In genomic region chr13:57140235-57140968, GRCh38 we compare ENCODE assay signal across 15 cellular contexts. TPM values are rescaled to one million over a fixed set of nuclear protein-coding genes. Genes with fewer than 3 reads are reported as not detected.
"Had no signal": no experiment of that assay in that cellular context is flagged by ENCODE, and none has a peak within 500 bp of the region (broad histone marks: within the 10 kb centered on the region; RNA-seq: fewer than 3 reads in every experiment).

Gene PRR20A, plus strand, starts transcription at chr13:57140918. Its CDS starts 387 bp downstream, at chr13:57141305.

RNA-seq across cellular contexts. Expression of gene PRR20A, which starts in this region (rescaled TPM):
- total RNA-seq: activated B cell treated with CpG ODN at 0.5 μM for 24 hours; activated CD4-positive, alpha-beta memory T cell treated with anti-CD3 and anti-CD28 coated beads for 36 hours; activated CD4-positive, alpha-beta memory T cell treated with anti-CD3 and anti-CD28 coated beads, Interleukin-2, amount 10 ng/mL, durations not matched to agents 7 days and 5 days; activated CD4-positive, alpha-beta T cell treated with anti-CD3 and anti-CD28 coated beads for 36 hours; activated CD4-positive, alpha-beta T cell treated with anti-CD3 and anti-CD28 coated beads, Interleukin-2, amount 10 ng/mL, durations not matched to agents 24 days and 14 days; activated CD4-positive, alpha-beta T cell treated with anti-CD3 and anti-CD28 coated beads, Interleukin-2, amount 10 ng/mL, durations not matched to agents 7 days and 5 days; activated CD8-positive, alpha-beta memory T cell treated with anti-CD3 and anti-CD28 coated beads for 36 hours; activated CD8-positive, alpha-beta memory T cell treated with anti-CD3 and anti-CD28 coated beads, Interleukin-2, amount 10 ng/mL, durations not matched to agents 7 days and 5 days; activated CD8-positive, alpha-beta T cell treated with anti-CD3 and anti-CD28 coated beads for 36 hours; activated CD8-positive, alpha-beta T cell treated with anti-CD3 and anti-CD28 coated beads, Interleukin-2, amount 10 ng/mL, durations not matched to agents 7 days and 5 days; T-cell; T-helper 1 cell treated with Interleukin-12 subunit alpha and Interleukin-12 subunit beta and Interleukin-4 antibody, amounts not matched to agents 30 ng/mL and 1 ng/mL, for 36 hours; T-helper 17 cell; T-helper 2 cell treated with Interferon-gamma antibody and Interleukin-4, amounts not matched to agents 100 ng/mL and 5 ng/mL, for 36 hours; WTC11 had no signal
